8 cellular contexts compared by ENCODE assay signal in genomic region chr7:41705109-41705871, GRCh38. TPM values are rescaled to one million over a fixed set of nuclear protein-coding genes. Genes with fewer than 3 reads are reported as not detected.
DNase-seq lines count a peak whose midpoint lies in the region; ATAC-seq and TF ChIP-seq lines count a peak whose summit lies in the region.

No MANE protein-coding gene starts in this region.

- peak; percentile 66 for TF ChIP-seq CTCF in BE2C (IDR thresholded peaks at IDR 0.05; ENCODE audit: low read depth, low read length)

- H3K9me3 ChIP-seq in BE2C (no peaks in the 10 kb centered on the region), esophagus (ENCODE audit: control insufficient read depth in 2 of 2, insufficient read depth in 1 of 2, low read depth in 1 of 2, low read length in 1 of 2) (no peaks in the 10 kb centered on the region), mucosa of stomach (ENCODE audit: control insufficient read depth, low read length) (no peaks in the 10 kb centered on the region)

- peak overlapping the region; percentile 65 for H3K27ac Mint-ChIP-seq in stimulated activated effector memory CD8-positive, alpha-beta T cell treated with anti-CD3 and anti-CD28 coated beads, Interleukin-12 subunit alpha, Interleukin-12 subunit beta, amount 100 ng/mL, for 72 hours

- H3K9me3 Mint-ChIP-seq in stimulated activated effector memory CD8-positive, alpha-beta T cell treated with anti-CD3 and anti-CD28 coated beads, Interleukin-12 subunit alpha, Interleukin-12 subunit beta, amount 100 ng/mL, for 72 hours: no peaks in the 10 kb centered on the region

- H3K4me3 Mint-ChIP-seq in stimulated activated effector memory CD8-positive, alpha-beta T cell treated with anti-CD3 and anti-CD28 coated beads, Interleukin-12 subunit alpha, Interleukin-12 subunit beta, amount 100 ng/mL, for 72 hours: peak overlapping the region; percentile 76

- 1 to 2% methylated on average over 42 of the region's 42 CpGs for WGBS in esophagus, 2 donors

- H3K4me1 ChIP-seq in BE2C (no peaks in the 10 kb centered on the region), esophagus (ENCODE audit: control insufficient read depth in 2 of 2, insufficient read depth in 2 of 2, low read length in 1 of 2) (peaks cover 5% of the 10 kb centered on the region in 2 donors), mucosa of stomach (ENCODE audit: control insufficient read depth, insufficient read depth, low read length) (peaks cover 13% of the 10 kb centered on the region)

- H3K36me3 ChIP-seq in BE2C (no peaks in the 10 kb centered on the region), esophagus (ENCODE audit: control insufficient read depth in 2 of 2, insufficient read depth in 2 of 2, low read length in 1 of 2) (no peaks in the 10 kb centered on the region), mucosa of stomach (ENCODE audit: control insufficient read depth, insufficient read depth, low read length) (no peaks in the 10 kb centered on the region)

- peaks cover 27% of the 10 kb centered on the region for H3K4me1 Mint-ChIP-seq in stimulated activated effector memory CD8-positive, alpha-beta T cell treated with anti-CD3 and anti-CD28 coated beads, Interleukin-12 subunit alpha, Interleukin-12 subunit beta, amount 100 ng/mL, for 72 hours

- ATAC-seq in GM18867 (IDR thresholded peaks at IDR 0.05; ENCODE audit: unreplicated experiment): peak; percentile 98
- ATAC-seq in HG03095 (IDR thresholded peaks at IDR 0.05; ENCODE audit: unreplicated experiment): peak; percentile 95
- peak; percentile 85 for ATAC-seq in stimulated activated effector memory CD8-positive, alpha-beta T cell treated with anti-CD3 and anti-CD28 coated beads, Interleukin-12 subunit alpha, Interleukin-12 subunit beta, amount 100 ng/mL, for 72 hours

- H3K9ac ChIP-seq in mucosa of stomach (ENCODE audit: low read length): peak overlapping the region; percentile 75

- peak overlapping the region; percentile 71 for H3K4me3 ChIP-seq in BE2C (ENCODE audit: low read depth, low read length)
- peak overlapping the region; percentile 39 to 49 for H3K4me3 ChIP-seq in esophagus (ENCODE audit: low read depth in 1 of 2, low read length in 2 of 2)
- peak overlapping the region; percentile 72 for H3K4me3 ChIP-seq in mucosa of stomach (ENCODE audit: low read length)

- H3K36me3 Mint-ChIP-seq in stimulated activated effector memory CD8-positive, alpha-beta T cell treated with anti-CD3 and anti-CD28 coated beads, Interleukin-12 subunit alpha, Interleukin-12 subunit beta, amount 100 ng/mL, for 72 hours: no peaks in the 10 kb centered on the region

- peaks cover 29% of the 10 kb centered on the region for H3K27me3 ChIP-seq in BE2C
- H3K27me3 ChIP-seq in esophagus (ENCODE audit: control insufficient read depth in 1 of 2, insufficient read depth in 2 of 2, low read length in 2 of 2): no peaks in the 10 kb centered on the region
- peaks cover 12% of the 10 kb centered on the region for H3K27me3 ChIP-seq in mucosa of stomach (ENCODE audit: control insufficient read depth, insufficient read depth, low read length)

- DNase-seq in BE2C (peak; percentile 81), NCI-H510A treated with DMSO at 0.1 percent for 48 hours (lab: John Stamatoyannopoulos, UW) (peak; percentile 12)
- peak; percentile 72 for DNase-seq in activated CD8-positive, alpha-beta memory T cell treated with anti-CD3 and anti-CD28 coated beads, Interleukin-2, amount 50 U/mL, for 48 hours
- DNase-seq in stimulated activated effector memory CD8-positive, alpha-beta T cell treated with anti-CD3 and anti-CD28 coated beads, Interleukin-12 subunit alpha, Interleukin-12 subunit beta, amount 100 ng/mL, for 72 hours (ENCODE audit: low spot score in 2 of 2): peak; percentile 5 to 61

- H3K27ac ChIP-seq in esophagus (ENCODE audit: low read depth in 2 of 2, low read length in 1 of 2): peak overlapping the region; percentile 52 to 78

RNA-seq across cellular contexts. Expression of gene INHBA, which starts 2.4 kb away (rescaled TPM):
- not detected for polyA plus RNA-seq in BE2C (2012; ENCODE audit: insufficient read depth, insufficient read length, low read depth)
- polyA plus RNA-seq in esophagus: under 1 TPM; 0.42 to 0.61 TPM

Comparison
In these comparisons a context has a peak if more than half of its experiments do, and no peak if none do; other contexts are left out.
1. Peak in every context shown above with its lines: DNase-seq, ATAC-seq, H3K4me3 ChIP-seq and H3K27ac ChIP-seq.
2. DNase-seq: peak in every context shown above with its lines; median percentile 81 in BE2C; 72 in activated CD8-positive, alpha-beta memory T cell treated with anti-CD3 and anti-CD28 coated beads, Interleukin-2, amount 50 U/mL, for 48 hours; 33 in stimulated activated effector memory CD8-positive, alpha-beta T cell treated with anti-CD3 and anti-CD28 coated beads, Interleukin-12 subunit alpha, Interleukin-12 subunit beta, amount 100 ng/mL, for 72 hours; 12 in NCI-H510A treated with DMSO at 0.1 percent for 48 hours.